In the genomic region with DNA sequence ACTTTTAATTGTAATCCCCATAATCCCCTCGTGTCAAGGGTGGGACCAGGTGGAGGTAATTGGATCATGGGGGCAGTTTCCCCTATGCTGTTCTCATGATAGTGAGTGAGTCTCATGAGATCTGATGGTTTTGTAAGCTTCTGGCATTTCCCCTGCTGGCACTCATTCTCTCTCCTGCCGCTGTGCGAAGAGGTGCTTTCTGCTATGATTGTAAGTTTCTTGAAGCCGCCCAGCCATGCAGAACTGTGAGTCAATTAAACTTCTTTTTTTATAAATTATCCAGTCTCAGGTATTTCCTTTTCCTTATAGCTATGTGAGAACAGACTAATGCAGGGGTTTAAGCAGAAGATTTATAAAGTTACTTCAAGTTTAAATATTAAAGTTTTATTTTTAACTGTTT, we compare ENCODE assay signal across 9 cellular contexts.
"Had no signal": no experiment of that assay in that cellular context is flagged by ENCODE, and none has a peak within 500 bp of the region (broad histone marks: within the 10 kb centered on the region; RNA-seq: fewer than 3 reads in every experiment).

No MANE protein-coding gene starts in this region.

- H3K36me3 Mint-ChIP-seq: IgD-negative memory B cell had no signal

- H3K36me3 ChIP-seq: HAP-1 had no signal

- H3K27ac ChIP-seq: HL-60 had no signal

- H3K4me1 ChIP-seq: HAP-1 had no signal

- H3K27ac Mint-ChIP-seq: HFFc6, IgD-negative memory B cell had no signal

- H3K4me3 Mint-ChIP-seq: HFFc6, IgD-negative memory B cell had no signal

- H3K9me3 ChIP-seq: HAP-1 had no signal

- H3K4me1 Mint-ChIP-seq: IgD-negative memory B cell had no signal

- ATAC-seq: HCT116, HepG2 had no signal

- H3K9me3 Mint-ChIP-seq: HFFc6 had no signal

- DNase-seq: GOT3, H7, HFFc6, KBM-7 had no signal

- H3K4me3 ChIP-seq: HAP-1 had no signal
